In genomic region chr3:15528881-15529537, GRCh38 we compare ENCODE assay signal across 19 cellular contexts. TPM values are rescaled to one million over a fixed set of nuclear protein-coding genes. Genes with fewer than 3 reads are reported as not detected.
DNase-seq lines count a peak whose midpoint lies in the region; ATAC-seq and TF ChIP-seq lines count a peak whose summit lies in the region.
"Had no signal": no experiment of that assay in that cellular context is flagged by ENCODE, and none has a peak within 500 bp of the region (broad histone marks: within the 10 kb centered on the region; RNA-seq: fewer than 3 reads in every experiment).

No MANE protein-coding gene starts in this region.

- POLR2A ChIA-PET in CD8-positive, alpha-beta T cell (lab: Charles Lee): no interaction called here
- POLR2A ChIA-PET in activated CD4-positive, alpha-beta memory T cell treated with anti-CD3 and anti-CD28 coated beads for 36 hours (lab: Charles Lee): no interaction called here

- ATAC-seq in CD8-positive, alpha-beta T cell: no peak
- ATAC-seq in lung (ENCODE audit: insufficient read depth, low FRiP score): peak; percentile 70
- no peak for ATAC-seq in GM21360 (IDR thresholded peaks at IDR 0.05; ENCODE audit: unreplicated experiment)

- peak; percentile 61 for DNase-seq in NOMO-1 treated with DMSO at 0.1 percent for 48 hours (lab: John Stamatoyannopoulos, UW; ENCODE audit: unreplicated experiment)
- DNase-seq in NOMO-1 treated with dmso at 0.1 percent for 144 hours (lab: John Stamatoyannopoulos, UW; ENCODE audit: unreplicated experiment): no peak
- no peak for DNase-seq in CD8-positive, alpha-beta T cell
- DNase-seq in activated CD4-positive, alpha-beta memory T cell treated with anti-CD3 and anti-CD28 coated beads for 36 hours: no peak
- peak; percentile 62 for DNase-seq in lung (ENCODE audit: low spot score)
- no peak for DNase-seq in dermis blood vessel endothelial cell
- DNase-seq in uterus: no peak
- DNase-seq: activated naive CD4-positive, alpha-beta T cell treated with Interleukin-2 at 50 U/mL for 16 hours; C1 segment of cervical spinal cord; colonic mucosa; islet precursor cell; naive B cell; NCI-H2171; NCI-H774 had no signal

- WGBS in lung, 2 donors: 72% methylated on average over 4 of the region's 4 CpGs

- H3K36me3 Mint-ChIP-seq in CD8-positive, alpha-beta T cell: no peaks in the 10 kb centered on the region
- H3K36me3 Mint-ChIP-seq in activated CD4-positive, alpha-beta memory T cell treated with anti-CD3 and anti-CD28 coated beads for 36 hours: no peaks in the 10 kb centered on the region

- CTCF ChIA-PET in CD8-positive, alpha-beta T cell (lab: Charles Lee): no interaction called here
- CTCF ChIA-PET in activated CD4-positive, alpha-beta memory T cell treated with anti-CD3 and anti-CD28 coated beads for 36 hours (lab: Charles Lee): no interaction called here

- no peaks in the 10 kb centered on the region for H3K36me3 ChIP-seq in CD8-positive, alpha-beta T cell (ENCODE audit: insufficient read depth, low read length)
- H3K36me3 ChIP-seq in lung (ENCODE audit: control insufficient read depth in 2 of 2, insufficient read depth in 2 of 2, low read length in 2 of 2) (no peaks in the 10 kb centered on the region), uterus (no peaks in the 10 kb centered on the region)
- H3K36me3 ChIP-seq: colonic mucosa, thoracic aorta had no signal

- peaks cover 2% of the 10 kb centered on the region for H3K9me3 Mint-ChIP-seq in CD8-positive, alpha-beta T cell
- no peaks in the 10 kb centered on the region for H3K9me3 Mint-ChIP-seq in activated CD4-positive, alpha-beta memory T cell treated with anti-CD3 and anti-CD28 coated beads for 36 hours

- no peaks in the 10 kb centered on the region for H3K27me3 ChIP-seq in CD8-positive, alpha-beta T cell (ENCODE audit: insufficient read depth, low read length)
- H3K27me3 ChIP-seq in lung (ENCODE audit: control insufficient read depth, insufficient read depth) (no peaks in the 10 kb centered on the region), uterus (no peaks in the 10 kb centered on the region)
- H3K27me3 ChIP-seq: colonic mucosa had no signal

- no peak overlapping the region for H3K4me3 ChIP-seq in CD8-positive, alpha-beta T cell (ENCODE audit: low read depth, low read length)
- no peak overlapping the region for H3K4me3 ChIP-seq in lung
- H3K4me3 ChIP-seq in uterus: no peak overlapping the region
- H3K4me3 ChIP-seq: colonic mucosa, thoracic aorta had no signal

- H3K4me1 Mint-ChIP-seq in CD8-positive, alpha-beta T cell (ENCODE audit: low read depth): peaks cover 26% of the 10 kb centered on the region
- H3K4me1 Mint-ChIP-seq in activated CD4-positive, alpha-beta memory T cell treated with anti-CD3 and anti-CD28 coated beads for 36 hours (ENCODE audit: low read depth): peaks cover 20% of the 10 kb centered on the region

- intact Hi-C loops in CD8-positive, alpha-beta T cell (cut with DNase I, micrococcal nuclease): no loop called here
- intact Hi-C loops in activated CD4-positive, alpha-beta memory T cell treated with anti-CD3 and anti-CD28 coated beads for 36 hours (cut with micrococcal nuclease): no loop called here
- intact Hi-C loops in uterus (cut with DNase I; ENCODE audit: low total_unique reads): no loop called here

- no peak for TF ChIP-seq POLR2A in uterus (IDR thresholded peaks at IDR 0.05)

- H3K4me3 Mint-ChIP-seq in CD8-positive, alpha-beta T cell: peak overlapping the region; percentile 26
- no peak overlapping the region for H3K4me3 Mint-ChIP-seq in activated CD4-positive, alpha-beta memory T cell treated with anti-CD3 and anti-CD28 coated beads for 36 hours
- H3K4me3 Mint-ChIP-seq: naive B cell had no signal

- TF ChIP-seq CTCF in CD8-positive, alpha-beta T cell (IDR thresholded peaks at IDR 0.05): no peak
- TF ChIP-seq CTCF in lung (IDR thresholded peaks at IDR 0.05; ENCODE audit: control extremely low read depth, extremely low read depth) (no peak), uterus (IDR thresholded peaks at IDR 0.05) (no peak)

- H3K27ac Mint-ChIP-seq in CD8-positive, alpha-beta T cell: peak overlapping the region; percentile 15
- H3K27ac Mint-ChIP-seq in activated CD4-positive, alpha-beta memory T cell treated with anti-CD3 and anti-CD28 coated beads for 36 hours: peak overlapping the region; percentile 54
- H3K27ac Mint-ChIP-seq: naive B cell, progenitor cell of endocrine pancreas had no signal

- H3K9me3 ChIP-seq in CD8-positive, alpha-beta T cell (ENCODE audit: low read length): no peaks in the 10 kb centered on the region
- no peaks in the 10 kb centered on the region for H3K9me3 ChIP-seq in lung (ENCODE audit: control insufficient read depth in 2 of 2, insufficient read depth in 1 of 2, low read length in 1 of 2)
- H3K9me3 ChIP-seq in uterus: no peaks in the 10 kb centered on the region
- H3K9me3 ChIP-seq: colonic mucosa, thoracic aorta had no signal

- no peak overlapping the region for H3K27ac ChIP-seq in CD8-positive, alpha-beta T cell (ENCODE audit: low read depth, low read length)
- peak overlapping the region in 1 of 2 donors; percentile 90 for H3K27ac ChIP-seq in lung (ENCODE audit: low read depth in 1 of 2, low read length in 1 of 2)
- no peak overlapping the region for H3K27ac ChIP-seq in uterus
- H3K27ac ChIP-seq: colonic mucosa, thoracic aorta had no signal

- peaks cover 16% of the 10 kb centered on the region for H3K4me1 ChIP-seq in CD8-positive, alpha-beta T cell (ENCODE audit: insufficient read depth, low read length)
- peaks cover 2 to 3% of the 10 kb centered on the region in 2 donors for H3K4me1 ChIP-seq in lung (ENCODE audit: control insufficient read depth in 2 of 2, insufficient read depth in 2 of 2, low read length in 2 of 2)
- no peaks in the 10 kb centered on the region for H3K4me1 ChIP-seq in uterus
- H3K4me1 ChIP-seq: colonic mucosa had no signal

- H3K27me3 Mint-ChIP-seq in CD8-positive, alpha-beta T cell (ENCODE audit: low read depth): no peaks in the 10 kb centered on the region
- no peaks in the 10 kb centered on the region for H3K27me3 Mint-ChIP-seq in activated CD4-positive, alpha-beta memory T cell treated with anti-CD3 and anti-CD28 coated beads for 36 hours
- H3K27me3 Mint-ChIP-seq: naive B cell, progenitor cell of endocrine pancreas had no signal

RNA-seq across cellular contexts. Expression of gene COLQ, which starts 7.5 kb away (rescaled TPM):
- total RNA-seq in CD8-positive, alpha-beta T cell: 1 to 10 TPM; 3.3 to 3.9 TPM
- 1 to 10 TPM; 1.4 to 1.5 TPM for total RNA-seq in activated CD4-positive, alpha-beta memory T cell treated with anti-CD3 and anti-CD28 coated beads for 36 hours
- 1 to 10 TPM; 2.9 to 5.1 TPM for total RNA-seq in lung
- 1 to 10 TPM in 1 of 2 donors, under 1 TPM in 1; 0.90 to 1.0 TPM for polyA plus RNA-seq in lung
- total RNA-seq in dermis blood vessel endothelial cell: 1.0 and 1.2 TPM in 2 replicates
- total RNA-seq in uterus: 10 to 100 TPM in 1 of 4 donors, 1 to 10 TPM in 3; 2.6 to 21.3 (median 4.0) TPM
- total RNA-seq: A172, HT1080 had no signal

Comparison
In these comparisons a context has a peak if more than half of its experiments do, and no peak if none do; other contexts are left out.
1. DNase-seq: peak in NOMO-1 treated with DMSO at 0.1 percent for 48 hours (single experiment) and lung (single experiment); none in NOMO-1 treated with dmso at 0.1 percent for 144 hours (single experiment), CD8-positive, alpha-beta T cell (0 of 7), activated CD4-positive, alpha-beta memory T cell treated with anti-CD3 and anti-CD28 coated beads for 36 hours (single experiment), dermis blood vessel endothelial cell (single experiment) and uterus (0 of 2).